13 cellular contexts compared by ENCODE assay signal in genomic region chr9:121283072-121283398, GRCh38. TPM values are rescaled to one million over a fixed set of nuclear protein-coding genes. Genes with fewer than 3 reads are reported as not detected.
DNase-seq lines count a peak whose midpoint lies in the region; ATAC-seq and TF ChIP-seq lines count a peak whose summit lies in the region.
"Had no signal": no experiment of that assay in that cellular context is flagged by ENCODE, and none has a peak within 500 bp of the region (broad histone marks: within the 10 kb centered on the region; RNA-seq: fewer than 3 reads in every experiment).

No MANE protein-coding gene starts in this region.

- no peaks in the 10 kb centered on the region for H3F3A ChIP-seq in PC-3 (ENCODE audit: low read length, unreplicated experiment)

- TF ChIP-seq CTCF in PC-3 (conservative IDR thresholded peaks at IDR 0.05; ENCODE audit: low read depth, low read length) (no peak), coronary artery (IDR thresholded peaks at IDR 0.05) (no peak), neutrophil (IDR thresholded peaks at IDR 0.05) (no peak), tibial nerve (IDR thresholded peaks at IDR 0.05) (no peak), GM13977 (IDR thresholded peaks at IDR 0.05; ENCODE audit: extremely low read depth, insufficient read depth, missing control alignments) (no peak)

- H3K4me3 ChIP-seq in PC-3 (ENCODE audit: low read length) = no peak overlapping the region
- no peak overlapping the region for H3K4me3 ChIP-seq in coronary artery
- H3K4me3 ChIP-seq in neutrophil (ENCODE audit: low read depth in 1 of 2, low read length in 1 of 2) = no peak overlapping the region
- no peak overlapping the region for H3K4me3 ChIP-seq in tibial nerve

- no peak for TF ChIP-seq POLR2A in tibial nerve (IDR thresholded peaks at IDR 0.05)

- CTCF ChIA-PET in PC-3 (lab: Charles Lee) = no interaction called here

- WGBS in tibial nerve, 2 donors = 44 to 51% methylated on average over 2 of the region's 2 CpGs

- in situ Hi-C loops in GM13977 (cut with MboI; ENCODE audit: low pct_unique_long_range_greater_than_20kb, low sequenced_read_pairs, unreplicated experiment) = no loop called here

- no peaks in the 10 kb centered on the region for H4K20me1 ChIP-seq in PC-3 (ENCODE audit: low read length)

- peak overlapping the region; percentile 68; the same call in 1 of the 2 replicates for H3K4me2 ChIP-seq in PC-3 (ENCODE audit: low read length)

- no peak for ATAC-seq in PC-3

- H3K27ac ChIP-seq in PC-3 (ENCODE audit: low read length) = peak overlapping the region; percentile 96
- peak overlapping the region; percentile 98 to 99 for H3K27ac ChIP-seq in coronary artery
- H3K27ac ChIP-seq in neutrophil = peak overlapping the region; percentile 81
- H3K27ac ChIP-seq in tibial nerve = peak overlapping the region; percentile 83 to 99 (median 92)

- H3K36me3 ChIP-seq in PC-3 (ENCODE audit: low read depth, low read length) = no peaks in the 10 kb centered on the region
- H3K36me3 ChIP-seq in neutrophil = peaks cover 39% of the 10 kb centered on the region
- H3K36me3 ChIP-seq in tibial nerve = no peaks in the 10 kb centered on the region

- H3K9ac ChIP-seq in PC-3 (ENCODE audit: low read length) = peak overlapping the region; percentile 39; the same call in 1 of the 2 replicates

- intact Hi-C loops in PC-3 (cut with micrococcal nuclease) = no loop called here

- no peaks in the 10 kb centered on the region for H3K9me2 ChIP-seq in PC-3 (replicated peaks; ENCODE audit: low read length)

- no peaks in the 10 kb centered on the region for H3K79me2 ChIP-seq in PC-3 (ENCODE audit: low read length)

- H3K27me3 ChIP-seq in PC-3 (ENCODE audit: low read length) = no peaks in the 10 kb centered on the region
- no peaks in the 10 kb centered on the region for H3K27me3 ChIP-seq in neutrophil
- H3K27me3 ChIP-seq in tibial nerve = no peaks in the 10 kb centered on the region

- DNase-seq in PC-3 (no peak), coronary artery (ENCODE audit: low spot score) (no peak), tibial nerve (ENCODE audit: low spot score in 2 of 2) (no peak), germinal center (ENCODE audit: low spot score) (no peak), GM13977 (ENCODE audit: low spot score) (no peak)
- no peak for DNase-seq in activated CD8-positive, alpha-beta memory T cell treated with anti-CD3 and anti-CD28 coated beads, Interleukin-2, amount 50 U/mL, for 4 hours
- DNase-seq: activated CD4-positive, alpha-beta T cell treated with anti-CD3 and anti-CD28 coated beads, Interleukin-2, amount 10 ng/mL, durations not matched to agents 24 days and 14 days; activated naive CD4-positive, alpha-beta T cell; DND-41; effector memory CD4-positive, alpha-beta T cell; NCI-H2171; SHP77 treated with DMSO at 0.1 percent for 48 hours had no signal

- POLR2A ChIA-PET in PC-3 (lab: Charles Lee; ENCODE audit: unreplicated experiment) = no interaction called here

- H3K4me1 ChIP-seq in PC-3 (ENCODE audit: insufficient read depth, low read length) = peaks cover 66% of the 10 kb centered on the region
- peaks cover 75 to 80% of the 10 kb centered on the region in 2 experiments for H3K4me1 ChIP-seq in neutrophil (ENCODE audit: control insufficient read depth in 1 of 2, insufficient read depth in 1 of 2, low read depth in 1 of 2, low read length in 1 of 2)
- peaks cover 12 to 100% (median 96%) of the 10 kb centered on the region in 4 donors for H3K4me1 ChIP-seq in tibial nerve

- TF ChIP-seq EP300 in tibial nerve (IDR thresholded peaks at IDR 0.05) = no peak

- H2AFZ ChIP-seq in PC-3 (ENCODE audit: low read length) = no peak overlapping the region

- H3K9me3 ChIP-seq in PC-3 (ENCODE audit: low read length) = no peaks in the 10 kb centered on the region
- no peaks in the 10 kb centered on the region for H3K9me3 ChIP-seq in neutrophil
- no peaks in the 10 kb centered on the region for H3K9me3 ChIP-seq in tibial nerve

- no TSS peak for BruUV-seq in PC-3 (replicated peaks; lab: Mats Ljungman, UMichigan)

RNA-seq across cellular contexts. Expression of gene GSN, which starts 15.1 kb away (rescaled TPM):
- total RNA-seq in PC-3 (2014; rRNA removed) (36.5 and 40.3 TPM in 2 replicates), tibial nerve (1,000 to 10,000 TPM; 1,899 to 6,678 (median 4,539) TPM)

Comparison
In these comparisons a context has a peak if more than half of its experiments do, and no peak if none do; other contexts are left out.
1. RNA of gene GSN, which starts 15.1 kb away (total RNA-seq): 1,899 to 6,678 TPM in tibial nerve; 36.5 to 40.3 TPM in PC-3; every median in the first group is over 10 times any median in the second.
2. Peak in every context shown above with its lines, with median percentiles within 50 percentile points of each other: H3K27ac ChIP-seq.